In genomic region chr17:27338536-27338985, GRCh38 we compare ENCODE assay signal across 1 cellular context.
TF ChIP-seq lines count a peak whose summit lies in the region.

No MANE protein-coding gene starts in this region.

TF ChIP-seq in GM12878, 131 proteins besides CTCF, POLR2A, EP300 and RAD21 (continued from another document):
- TF ChIP-seq SKIL (IDR thresholded peaks at IDR 0.05; ENCODE audit: low read depth, poor library complexity, severe bottlenecking) (peak; percentile 59), NR2C1 (IDR thresholded peaks at IDR 0.05) (peak; percentile 24; the same call in 1 of the 2 replicates), KAT2A (conservative IDR thresholded peaks at IDR 0.05; ENCODE audit: control insufficient read depth, low read depth, low read length) (no peak), CREB1 (IDR thresholded peaks at IDR 0.05; ENCODE audit: low read depth) (peak; percentile 23; the same call in 1 of the 2 replicates), IKZF1 (conservative IDR thresholded peaks at IDR 0.05) (peak; percentile 57; the same call in 1 of the 2 replicates), USF1 (IDR thresholded peaks at IDR 0.05; ENCODE audit: borderline replicate concordance, extremely low read length, insufficient read depth, low read depth, low read length) (no peak), MTA2 (IDR thresholded peaks at IDR 0.05; ENCODE audit: low read depth) (0 out of 2 replicates have a peak, but pooled peaks have one; percentile 44), EED (IDR thresholded peaks at IDR 0.05; ENCODE audit: low read depth) (peak; percentile 13; the same call in 1 of the 2 replicates), TCF7 (IDR thresholded peaks at IDR 0.05; ENCODE audit: borderline replicate concordance) (no peak), CBX5 (IDR thresholded peaks at IDR 0.05; ENCODE audit: low read depth) (no peak)
